ENCODE assay signal across 10 cellular contexts in the genomic region with DNA sequence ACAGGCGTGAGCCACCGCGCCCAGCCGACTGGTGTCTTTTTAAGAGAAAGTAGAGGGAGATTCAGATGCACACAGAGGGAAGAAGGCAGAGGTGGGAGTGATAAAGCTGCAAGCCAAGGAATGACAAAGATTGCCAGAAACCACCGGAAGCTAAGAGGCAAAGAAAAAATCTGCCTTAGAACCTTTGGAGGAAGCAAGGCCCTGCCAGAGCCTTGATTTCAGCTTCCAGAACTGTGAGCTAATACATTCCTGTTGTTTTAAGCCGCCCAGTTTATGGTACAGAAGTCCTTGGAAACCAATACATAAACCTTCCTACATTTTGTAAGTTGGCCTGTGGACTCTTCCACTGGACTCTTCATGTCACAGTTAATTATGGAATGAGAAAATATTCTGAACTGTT.
"Had no signal": no experiment of that assay in that cellular context is flagged by ENCODE, and none has a peak within 500 bp of the region (broad histone marks: within the 10 kb centered on the region; RNA-seq: fewer than 3 reads in every experiment).

No MANE protein-coding gene starts in this region.

- H3K9me3 Mint-ChIP-seq: neural crest cell had no signal

- H3K4me3 Mint-ChIP-seq: activated CD8-positive, alpha-beta T cell treated with anti-CD3 and anti-CD28 coated beads, Interleukin-2, amount 10 ng/mL, durations not matched to agents 7 days and 5 days; neural crest cell; T-helper 17 cell; WTC11 had no signal

- ATAC-seq: activated CD8-positive, alpha-beta T cell treated with anti-CD3 and anti-CD28 coated beads, Interleukin-2, amount 10 ng/mL, durations not matched to agents 7 days and 5 days; pancreas; T-helper 17 cell; WTC11 had no signal

- H3K4me1 Mint-ChIP-seq: neural crest cell, T-helper 17 cell had no signal

- DNase-seq: activated CD4-positive, alpha-beta T cell treated with anti-CD3 and anti-CD28 coated beads for 48 hours; activated CD8-positive, alpha-beta T cell treated with anti-CD3 and anti-CD28 coated beads, Interleukin-2, amount 10 ng/mL, durations not matched to agents 7 days and 5 days; activated naive CD4-positive, alpha-beta T cell treated with Interleukin-2 at 50 U/mL for 16 hours; kidney glomerular epithelial cell; pancreas; stomach; T-helper 17 cell; uterus had no signal

- H3K27ac Mint-ChIP-seq: activated CD8-positive, alpha-beta T cell treated with anti-CD3 and anti-CD28 coated beads, Interleukin-2, amount 10 ng/mL, durations not matched to agents 7 days and 5 days; T-helper 17 cell; WTC11 had no signal
